Comparison of ENCODE assay signal across 1 cellular context in the genomic region with DNA sequence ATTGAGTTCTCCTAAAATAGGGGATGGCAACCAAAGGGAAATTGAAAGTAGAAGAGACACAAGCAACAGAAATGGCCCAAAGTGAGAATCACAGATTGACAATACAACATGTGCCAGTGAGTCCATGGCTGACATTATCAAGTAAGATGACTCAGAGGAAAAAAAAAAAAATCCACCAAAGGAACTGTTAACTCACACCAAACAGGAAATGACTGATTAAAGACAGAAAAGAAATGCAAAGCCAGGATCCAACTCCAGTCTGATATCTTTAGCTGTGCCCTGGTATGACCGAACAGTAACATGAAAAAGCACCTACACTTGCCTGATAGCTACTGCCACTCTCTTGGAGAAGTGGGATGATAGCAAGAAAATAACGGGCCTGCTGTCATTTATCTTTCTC.
TF ChIP-seq lines count a peak whose summit lies in the region.

No MANE protein-coding gene starts in this region.

TF ChIP-seq in IMR-90, 13 proteins besides CTCF, POLR2A, EP300 and RAD21 (continued from another document):
- TF ChIP-seq MAZ (IDR thresholded peaks at IDR 0.05; ENCODE audit: borderline replicate concordance, low read depth, low read length) (no peak), MXI1 (IDR thresholded peaks at IDR 0.05; ENCODE audit: borderline replicate concordance, low read depth, low read length) (0 out of 2 replicates have a peak, but pooled peaks have one; percentile 20), RCOR1 (IDR thresholded peaks at IDR 0.05; ENCODE audit: insufficient replicate concordance, low read length) (no peak), RFX5 (IDR thresholded peaks at IDR 0.05; ENCODE audit: low read depth, low read length) (no peak), MAFK (IDR thresholded peaks at IDR 0.05; ENCODE audit: low read depth, low read length) (no peak; the same call in 1 of the 2 replicates), CHD1 (IDR thresholded peaks at IDR 0.05; ENCODE audit: low read depth, low read length) (no peak), SMC3 (IDR thresholded peaks at IDR 0.05; ENCODE audit: low read depth, low read length) (no peak), FOS (IDR thresholded peaks at IDR 0.05; ENCODE audit: low read depth, low read length) (no peak; the same call in 1 of the 2 replicates)
- TF ChIP-seq, protein P1, sequence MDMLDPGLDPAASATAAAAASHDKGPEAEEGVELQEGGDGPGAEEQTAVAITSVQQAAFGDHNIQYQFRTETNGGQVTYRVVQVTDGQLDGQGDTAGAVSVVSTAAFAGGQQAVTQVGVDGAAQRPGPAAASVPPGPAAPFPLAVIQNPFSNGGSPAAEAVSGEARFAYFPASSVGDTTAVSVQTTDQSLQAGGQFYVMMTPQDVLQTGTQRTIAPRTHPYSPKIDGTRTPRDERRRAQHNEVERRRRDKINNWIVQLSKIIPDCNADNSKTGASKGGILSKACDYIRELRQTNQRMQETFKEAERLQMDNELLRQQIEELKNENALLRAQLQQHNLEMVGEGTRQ (IDR thresholded peaks at IDR 0.05; ENCODE audit: low read depth, low read length): no peak
TF ChIP-seq in IMR-90: peak in this region for 2.
